19 cellular contexts compared by ENCODE assay signal in the genomic region with DNA sequence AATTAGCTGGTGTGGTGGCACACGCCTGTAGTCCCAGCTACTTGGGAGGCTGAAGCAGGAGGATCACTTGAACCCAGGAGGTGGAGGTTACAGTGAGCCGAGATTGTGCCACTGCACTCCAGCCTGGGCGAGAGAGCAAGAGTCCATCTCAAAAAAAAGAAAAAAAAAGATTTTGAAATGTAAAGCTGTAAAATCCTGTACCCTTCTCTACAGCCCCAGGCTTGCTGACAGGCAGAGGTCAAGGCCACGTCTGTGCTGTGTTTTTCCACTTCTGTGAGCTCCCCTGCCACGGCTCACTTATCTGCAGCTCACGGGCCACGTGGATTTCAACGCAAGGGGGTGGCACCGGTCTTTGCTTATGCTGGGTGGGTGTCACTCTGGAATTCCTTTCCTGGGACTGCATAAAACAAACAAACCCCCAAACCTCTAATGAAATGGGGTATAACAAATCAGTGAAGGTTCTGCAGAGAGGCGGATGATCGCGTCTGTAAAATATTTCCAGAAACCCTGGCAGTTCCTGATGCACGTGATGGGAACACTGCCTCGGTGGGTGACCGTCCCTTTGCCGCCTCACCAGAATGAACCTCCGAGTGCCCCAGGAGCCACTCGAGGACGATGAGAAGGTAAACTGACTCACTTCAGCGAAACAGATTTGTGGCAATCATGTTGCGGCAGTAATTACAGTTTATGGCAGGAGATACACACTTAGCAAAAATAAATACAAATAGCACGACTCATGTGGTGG.
"Had no signal": no experiment of that assay in that cellular context is flagged by ENCODE, and none has a peak within 500 bp of the region (broad histone marks: within the 10 kb centered on the region; RNA-seq: fewer than 3 reads in every experiment).

No MANE protein-coding gene starts in this region.

- DNase-seq: activated CD4-positive, alpha-beta memory T cell treated with anti-CD3 and anti-CD28 coated beads, Interleukin-2, amount 10 ng/mL, durations not matched to agents 7 days and 5 days; activated CD4-positive, alpha-beta T cell treated with anti-CD3 and anti-CD28 coated beads for 48 hours; activated CD4-positive, CD25-positive, alpha-beta regulatory T cell; activated CD8-positive, alpha-beta memory T cell treated with anti-CD3 and anti-CD28 coated beads, Interleukin-2, amount 10 ng/mL, durations not matched to agents 7 days and 5 days; activated naive CD4-positive, alpha-beta T cell treated with Interleukin-2 at 50 U/mL for 16 hours; activated naive CD8-positive, alpha-beta T cell treated with anti-CD3 and anti-CD28 coated beads, Interleukin-2, amount 10 ng/mL, durations not matched to agents 7 days and 5 days; amygdala; effector memory CD8-positive, alpha-beta T cell; esophagus squamous epithelium; left cardiac atrium; sigmoid colon; stimulated activated CD8-positive, alpha-beta memory T cell treated with anti-CD3 and anti-CD28 coated beads, Interleukin-4, amount 100 ng/mL, for 48 hours; stimulated activated naive CD4-positive, alpha-beta T cell treated with Interleukin-2 at 50 U/mL for 16 hours; SW 1271 had no signal

- H3K9ac ChIP-seq: parathyroid adenoma had no signal

- H3K4me2 ChIP-seq: hepatocyte had no signal

- H2AFZ ChIP-seq: hepatocyte, parathyroid adenoma had no signal

- H3K4me1 ChIP-seq: parathyroid adenoma had no signal

- H3K9me3 ChIP-seq: esophagus squamous epithelium, sigmoid colon, thyroid gland had no signal

- H3K27ac ChIP-seq: cardiac muscle cell, hepatocyte, parathyroid adenoma, sigmoid colon, thyroid gland had no signal

- ATAC-seq: activated CD8-positive, alpha-beta memory T cell treated with anti-CD3 and anti-CD28 coated beads, Interleukin-2, amount 10 ng/mL, durations not matched to agents 7 days and 5 days; effector memory CD8-positive, alpha-beta T cell; left cardiac atrium had no signal

- H3K27me3 ChIP-seq: hepatocyte, thyroid gland had no signal

- H3K4me3 ChIP-seq: cardiac muscle cell, esophagus squamous epithelium, hepatocyte, lung, sigmoid colon, thyroid gland had no signal

- H3K36me3 ChIP-seq: cardiac muscle cell, esophagus squamous epithelium, sigmoid colon, thyroid gland had no signal

- H3K79me2 ChIP-seq: hepatocyte, parathyroid adenoma had no signal
